ENCODE assay signal across 14 cellular contexts in genomic region chr2:239159476-239159911, GRCh38.
DNase-seq lines count a peak whose midpoint lies in the region; ATAC-seq and TF ChIP-seq lines count a peak whose summit lies in the region.
"Had no signal": no experiment of that assay in that cellular context is flagged by ENCODE, and none has a peak within 500 bp of the region (broad histone marks: within the 10 kb centered on the region; RNA-seq: fewer than 3 reads in every experiment).

No MANE protein-coding gene starts in this region.

- 100% methylated on average over 2 of the region's 9 CpGs; no CpG with 5 or more reads in 1 of the 2 donors for WGBS in neuronal stem cell (ENCODE audit: extremely low coverage in 2 of 2, insufficient read length in 2 of 2, insufficient replicate concordance in 1 of 2), 2 donors
- WGBS in aorta, 2 donors, result 97% methylated on average over 9 of the region's 9 CpGs

- peaks cover 34% of the 10 kb centered on the region for H3K36me3 Mint-ChIP-seq in central memory CD8-positive, alpha-beta T cell (ENCODE audit: insufficient read depth)

- no peak overlapping the region for H4K8ac ChIP-seq in neuronal stem cell (ENCODE audit: low read depth, low read length)

- H3K4me2 ChIP-seq in neuronal stem cell (ENCODE audit: insufficient read depth, low read length, poor library complexity, severe bottlenecking), result no peak overlapping the region

- H3K4me3 ChIP-seq in right atrium auricular region (no peak overlapping the region), neuronal stem cell (ENCODE audit: low read length in 2 of 2) (no peak overlapping the region), aorta (ENCODE audit: low read length in 2 of 2) (no peak overlapping the region)
- H3K4me3 ChIP-seq: lower lobe of right lung, SJCRH30 had no signal

- no peak overlapping the region for H2AFZ ChIP-seq in neuronal stem cell (ENCODE audit: low read length)

- H3K9me3 ChIP-seq in right atrium auricular region (no peaks in the 10 kb centered on the region), neuronal stem cell (replicated peaks in 1 of 2; ENCODE audit: control insufficient read depth in 2 of 2, insufficient read depth in 1 of 2, low read depth in 1 of 2, low read length in 2 of 2) (peaks cover 0 to 4% of the 10 kb centered on the region in 2 donors), aorta (ENCODE audit: control insufficient read depth, low read length) (no peaks in the 10 kb centered on the region)
- H3K9me3 ChIP-seq: lower lobe of right lung, SJCRH30 had no signal

- H4K91ac ChIP-seq in neuronal stem cell (ENCODE audit: low read depth, low read length, poor library complexity), result no peak overlapping the region

- H2BK15ac ChIP-seq in neuronal stem cell (ENCODE audit: low read length), result no peak overlapping the region

- peaks cover 2% of the 10 kb centered on the region for H3K79me1 ChIP-seq in neuronal stem cell (ENCODE audit: low read depth, low read length)

- H2BK12ac ChIP-seq in neuronal stem cell (ENCODE audit: low read length), result no peak overlapping the region

- H3K4me1 Mint-ChIP-seq in central memory CD8-positive, alpha-beta T cell, result peaks cover 14% of the 10 kb centered on the region

- H3K23ac ChIP-seq in neuronal stem cell (ENCODE audit: low read depth, low read length, poor library complexity), result peak overlapping the region; percentile 13

- ATAC-seq in left cardiac atrium (no peak), aorta (ENCODE audit: low FRiP score) (no peak), HG03460 (IDR thresholded peaks at IDR 0.05; ENCODE audit: unreplicated experiment) (no peak)
- no peak for ATAC-seq in central memory CD8-positive, alpha-beta T cell (replicated peaks; ENCODE audit: extremely low read depth, poor library complexity, severe bottlenecking)
- ATAC-seq: lower lobe of right lung had no signal

- H3K27me3 ChIP-seq in right atrium auricular region (no peaks in the 10 kb centered on the region), neuronal stem cell (ENCODE audit: control insufficient read depth in 3 of 3, insufficient read depth in 3 of 3, low read depth in 1 of 3, low read length in 3 of 3) (no peaks in the 10 kb centered on the region), aorta (ENCODE audit: control insufficient read depth in 1 of 2, insufficient read depth in 2 of 2, low read length in 1 of 2) (no peaks in the 10 kb centered on the region)
- H3K27me3 ChIP-seq: SJCRH30 had no signal

- no peaks in the 10 kb centered on the region for H3K27me3 Mint-ChIP-seq in central memory CD8-positive, alpha-beta T cell

- H3K4me3 Mint-ChIP-seq in central memory CD8-positive, alpha-beta T cell, result no peak overlapping the region

- peak; percentile 4 for DNase-seq in left cardiac atrium
- DNase-seq in right atrium auricular region (ENCODE audit: low spot score), result no peak
- DNase-seq in central memory CD8-positive, alpha-beta T cell (ENCODE audit: low spot score in 2 of 2), result no peak
- DNase-seq in neuronal stem cell (ENCODE audit: low spot score), result no peak
- peak; percentile 29 to 38 for DNase-seq in aorta
- DNase-seq in RWPE1 (ENCODE audit: low spot score), result no peak
- DNase-seq: anterior cingulate cortex; Kasumi-1; lower lobe of right lung; NCI-H1436 treated with DMSO at 0.1 percent for 48 hours; NCI-H345; SJCRH30; stimulated activated CD4-positive, alpha-beta T cell treated with anti-CD3 and anti-CD28 coated beads, Interleukin-15, amount 100 ng/mL, for 24 hours had no signal

- peaks cover 12% of the 10 kb centered on the region for H3K9me3 Mint-ChIP-seq in central memory CD8-positive, alpha-beta T cell

- no peak overlapping the region for H2BK120ac ChIP-seq in neuronal stem cell (ENCODE audit: low read depth, low read length)

- intact Hi-C loops in left cardiac atrium (cut with DNase I) (no loop called here), aorta (cut with DNase I) (no loop called here)

- H3K36me3 ChIP-seq in right atrium auricular region, result peaks cover 38% of the 10 kb centered on the region
- peaks cover 14 to 55% of the 10 kb centered on the region in 2 donors for H3K36me3 ChIP-seq in neuronal stem cell (replicated peaks in 1 of 2; ENCODE audit: control insufficient read depth in 2 of 2, insufficient read depth in 2 of 2, low read length in 2 of 2)
- peaks cover 0 to 1% of the 10 kb centered on the region in 2 donors for H3K36me3 ChIP-seq in aorta (ENCODE audit: control insufficient read depth in 1 of 2, insufficient read depth in 2 of 2, low read length in 1 of 2)
- H3K36me3 ChIP-seq: SJCRH30 had no signal

- no peak overlapping the region for H3K4ac ChIP-seq in neuronal stem cell (ENCODE audit: low read length)

- peaks cover 0 to 7% of the 10 kb centered on the region in 2 donors for H3K4me1 ChIP-seq in right atrium auricular region
- peaks cover 0 to 2% of the 10 kb centered on the region in 2 donors for H3K4me1 ChIP-seq in neuronal stem cell (ENCODE audit: control insufficient read depth in 2 of 2, insufficient read depth in 1 of 2, low read depth in 1 of 2, low read length in 2 of 2)
- H3K4me1 ChIP-seq in aorta (ENCODE audit: control insufficient read depth in 1 of 2, insufficient read depth in 2 of 2, low read length in 2 of 2), result no peaks in the 10 kb centered on the region
- H3K4me1 ChIP-seq: SJCRH30 had no signal

- H2BK5ac ChIP-seq in neuronal stem cell (ENCODE audit: low read length), result no peak overlapping the region

- POLR2A ChIA-PET in RWPE1 (lab: Yijun Ruan, JAX; ENCODE audit: low non-redundant PET), result no interaction called here

- TF ChIP-seq CTCF in right atrium auricular region (IDR thresholded peaks at IDR 0.05) (no peak), RWPE1 (conservative IDR thresholded peaks at IDR 0.05; ENCODE audit: low read depth) (no peak)

- H3K18ac ChIP-seq in neuronal stem cell (ENCODE audit: low read length), result no peak overlapping the region

- no peak overlapping the region for H2AK5ac ChIP-seq in neuronal stem cell (ENCODE audit: low read depth, low read length)

- no peak overlapping the region for H3K9ac ChIP-seq in neuronal stem cell (ENCODE audit: low read depth, low read length, poor library complexity)

- H3K27ac Mint-ChIP-seq in central memory CD8-positive, alpha-beta T cell (ENCODE audit: low read depth), result peak overlapping the region; percentile 90

- H3K27ac ChIP-seq in right atrium auricular region (no peak overlapping the region), neuronal stem cell (replicated peaks; ENCODE audit: low read length) (no peak overlapping the region), aorta (ENCODE audit: low read depth in 1 of 2, low read length in 2 of 2) (no peak overlapping the region), RWPE1 (no peak overlapping the region)
- H3K27ac ChIP-seq: lower lobe of right lung, SJCRH30 had no signal

- no peak overlapping the region for H3K14ac ChIP-seq in neuronal stem cell (ENCODE audit: low read length)

- CTCF ChIA-PET in RWPE1 (lab: Yijun Ruan, JAX), result no interaction called here

Comparison
In these comparisons a context has a peak if more than half of its experiments do, and no peak if none do; other contexts are left out.
1. DNase-seq: peak in left cardiac atrium (single experiment) and aorta (2 of 2); none in right atrium auricular region (single experiment), central memory CD8-positive, alpha-beta T cell (0 of 2), neuronal stem cell (single experiment) and RWPE1 (single experiment).